ENCODE assay signal across 8 cellular contexts in genomic region chr11:14248577-14248976, GRCh38.
DNase-seq lines count a peak whose midpoint lies in the region; ATAC-seq and TF ChIP-seq lines count a peak whose summit lies in the region.

No MANE protein-coding gene starts in this region.

- peak; percentile 24 to 40 for ATAC-seq in left cardiac atrium
- ATAC-seq in right cardiac atrium, result peak in 1 of 2 donors; percentile 57
- no peak for ATAC-seq in mucosa of descending colon
- ATAC-seq in GM21515 (IDR thresholded peaks at IDR 0.05; ENCODE audit: unreplicated experiment), result no peak

- H3K27me3 ChIP-seq in left ventricle myocardium inferior (ENCODE audit: low read depth) (peaks cover 93% of the 10 kb centered on the region), right cardiac atrium (ENCODE audit: control insufficient read depth, insufficient read depth) (no peaks in the 10 kb centered on the region), testis (no peaks in the 10 kb centered on the region)

- H3K4me1 ChIP-seq in left ventricle myocardium inferior (peaks cover 10% of the 10 kb centered on the region), right cardiac atrium (ENCODE audit: control insufficient read depth, insufficient read depth, low read length) (peaks cover 3% of the 10 kb centered on the region), testis (peaks cover 4% of the 10 kb centered on the region), mucosa of descending colon (ENCODE audit: low read depth) (peaks cover 7% of the 10 kb centered on the region)

- DNase-seq in left cardiac atrium, result no peak
- no peak for DNase-seq in left ventricle myocardium inferior
- DNase-seq in UCSD-AML1 (lab: John Stamatoyannopoulos, UW; ENCODE audit: unreplicated experiment), result peak; percentile 22
- peak in 2 of 3 donors; percentile 61 to 69 for DNase-seq in right cardiac atrium
- peak; percentile 26 for DNase-seq in testis
- no peak for DNase-seq in mucosa of descending colon
- no peak for DNase-seq in stimulated activated naive CD4-positive, alpha-beta T cell treated with Interleukin-2 at 50 U/mL for 16 hours (lab: John Stamatoyannopoulos, UW)

- H3K9me3 ChIP-seq in left ventricle myocardium inferior (replicated peaks), result no peaks in the 10 kb centered on the region
- no peaks in the 10 kb centered on the region for H3K9me3 ChIP-seq in right cardiac atrium (ENCODE audit: control insufficient read depth, low read length)
- H3K9me3 ChIP-seq in testis, result no peaks in the 10 kb centered on the region
- H3K9me3 ChIP-seq in mucosa of descending colon, result no peaks in the 10 kb centered on the region

- no peaks in the 10 kb centered on the region for H3K36me3 ChIP-seq in left ventricle myocardium inferior
- no peaks in the 10 kb centered on the region for H3K36me3 ChIP-seq in testis (ENCODE audit: low read depth, missing control alignments)
- no peaks in the 10 kb centered on the region for H3K36me3 ChIP-seq in mucosa of descending colon (ENCODE audit: low read depth)

- H3K4me3 ChIP-seq in left ventricle myocardium inferior (no peak overlapping the region), right cardiac atrium (ENCODE audit: low read length) (no peak overlapping the region), testis (no peak overlapping the region), mucosa of descending colon (no peak overlapping the region)

- H3K27ac ChIP-seq in left ventricle myocardium inferior (replicated peaks) (no peak overlapping the region), right cardiac atrium (ENCODE audit: low read length) (no peak overlapping the region), testis (no peak overlapping the region)

- intact Hi-C loops in left cardiac atrium (cut with DNase I), result loop anchor here (2.0 to 10.0 kb wide), 3 partner anchors 294 to 476 kb away; no protein-coding TSS in a partner anchor
- intact Hi-C loops in left ventricle myocardium inferior (cut with micrococcal nuclease), result loop anchor here (2.0 to 5.0 kb wide), 2 partner anchors 291 to 472 kb away; no protein-coding TSS in a partner anchor
- intact Hi-C loops in right cardiac atrium (cut with DNase I), result loop anchor here in 3 of 4 donors (2.0 to 10.0 kb wide), 3 partner anchors 64 to 474 kb away; no protein-coding TSS in a partner anchor
- intact Hi-C loops in testis (cut with DNase I; ENCODE audit: low total_unique reads), result loop anchor here (10.0 kb wide), 1 partner anchor 294 kb away; no protein-coding TSS in a partner anchor
- intact Hi-C loops in mucosa of descending colon (cut with DNase I, micrococcal nuclease), result loop anchor here (2.0 to 10.0 kb wide), 3 partner anchors 291 to 464 kb away; no protein-coding TSS in a partner anchor

- WGBS in right cardiac atrium, result 38% methylated on average over 5 of the region's 5 CpGs
- 52 to 57% methylated on average over 5 of the region's 5 CpGs for WGBS in testis, 2 donors

- TF ChIP-seq CTCF in left ventricle myocardium inferior (IDR thresholded peaks at IDR 0.05; ENCODE audit: borderline replicate concordance), result no peak
- TF ChIP-seq CTCF in testis (IDR thresholded peaks at IDR 0.05), result no peak
- no peak for TF ChIP-seq CTCF in mucosa of descending colon (IDR thresholded peaks at IDR 0.05)

- TF ChIP-seq POLR2A in testis (IDR thresholded peaks at IDR 0.05), result no peak

Comparison
In these comparisons a context has a peak if more than half of its experiments do, and no peak if none do; other contexts are left out.
1. DNase-seq: peak in UCSD-AML1 (single experiment), right cardiac atrium (2 of 3) and testis (single experiment); none in left cardiac atrium (single experiment), left ventricle myocardium inferior (single experiment), mucosa of descending colon (0 of 3) and stimulated activated naive CD4-positive, alpha-beta T cell treated with Interleukin-2 at 50 U/mL for 16 hours (single experiment).
2. ATAC-seq: peak in left cardiac atrium (2 of 2); none in mucosa of descending colon (single experiment) and GM21515 (single experiment).